Comparison of ENCODE assay signal across 8 cellular contexts in the genomic region with DNA sequence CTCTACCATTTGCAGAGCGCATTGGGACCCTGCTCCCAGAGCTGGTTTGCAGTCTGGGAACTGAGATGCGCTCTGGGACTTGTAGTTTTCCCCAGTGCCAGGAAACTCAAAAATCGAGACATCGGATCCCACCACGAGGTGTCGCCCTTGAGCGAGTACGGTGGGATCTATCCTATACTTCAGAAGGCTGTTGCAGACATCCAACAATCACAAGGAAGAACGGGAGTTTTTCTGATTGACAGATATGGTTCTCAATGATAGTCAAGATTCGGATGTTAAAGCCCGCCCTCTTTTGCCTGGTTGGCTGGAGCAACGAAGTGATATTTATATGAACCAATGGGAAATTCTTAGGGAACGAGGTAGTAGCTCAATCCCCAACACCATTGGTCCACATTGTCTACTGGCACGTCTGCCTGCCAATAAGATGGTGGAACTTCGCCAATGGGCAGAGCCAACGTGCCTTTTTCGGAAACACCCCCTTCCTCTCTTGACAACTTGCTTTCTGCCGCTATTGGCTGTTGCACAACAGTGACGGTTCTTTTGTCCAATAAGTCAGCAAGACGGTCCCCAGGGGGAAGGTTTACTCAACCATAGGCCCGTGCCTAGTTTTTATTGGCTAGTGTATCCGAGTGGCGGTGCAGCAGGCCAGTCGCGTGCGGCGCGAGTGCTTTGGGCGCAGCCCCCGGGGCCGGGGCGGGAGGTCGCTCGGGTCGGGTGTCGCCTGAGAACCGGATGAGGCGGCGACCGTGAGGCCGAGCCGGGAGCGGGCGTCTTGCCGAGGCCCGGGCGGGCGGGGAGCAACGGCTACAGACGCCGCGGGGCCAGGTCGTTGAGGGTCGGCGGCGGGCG. TPM values are rescaled to one million over a fixed set of nuclear protein-coding genes. Genes with fewer than 3 reads are reported as not detected.
DNase-seq lines count a peak whose midpoint lies in the region; ATAC-seq, FAIRE-seq and TF ChIP-seq lines count a peak whose summit lies in the region.

A gene (plus strand): TSS at position 724 of the 849 bp plus-strand sequence. CDS start 164 bp downstream, outside the sequence.

- peak; percentile 99 for FAIRE-seq in GM19239 (lab: Jason Lieb, UNC)

- H3K4me1 Mint-ChIP-seq in activated CD4-positive, alpha-beta T cell treated with anti-CD3 and anti-CD28 coated beads, Interleukin-2, amount 10 ng/mL, durations not matched to agents 24 days and 14 days: peaks cover 22% of the 10 kb centered on the region

- H3K9me3 Mint-ChIP-seq in activated CD4-positive, alpha-beta T cell treated with anti-CD3 and anti-CD28 coated beads, Interleukin-2, amount 10 ng/mL, durations not matched to agents 24 days and 14 days: no peaks in the 10 kb centered on the region

- peak; percentile 80 for ATAC-seq in HG03460 (IDR thresholded peaks at IDR 0.05; ENCODE audit: unreplicated experiment)
- ATAC-seq in left colon: peak; percentile 67

- no peaks in the 10 kb centered on the region for H3K27me3 Mint-ChIP-seq in activated CD4-positive, alpha-beta T cell treated with anti-CD3 and anti-CD28 coated beads, Interleukin-2, amount 10 ng/mL, durations not matched to agents 24 days and 14 days

- POLR2A ChIA-PET in BJ (lab: Charles Lee): interaction anchor here (0.5 to 0.6 kb wide), 2 partner anchors 111 to 118 kb away, joined by 3 read pairs; a partner anchor contains a TSS

- peak within 1 kb of the TSS; percentile 68 to 94 for H3K27ac ChIP-seq in coronary artery

- H3K27ac Mint-ChIP-seq in activated CD4-positive, alpha-beta T cell treated with anti-CD3 and anti-CD28 coated beads, Interleukin-2, amount 10 ng/mL, durations not matched to agents 24 days and 14 days: peak within 1 kb of the TSS; percentile 83

- no peaks in the 10 kb centered on the region for H3K27me3 ChIP-seq in BJ (ENCODE audit: control insufficient read depth, insufficient read depth, low read length)

- TF ChIP-seq CTCF in BJ (IDR thresholded peaks at IDR 0.05; ENCODE audit: insufficient read depth, low read depth, low read length) (peak; percentile 80), coronary artery (IDR thresholded peaks at IDR 0.05) (peak; percentile 50)

- CTCF ChIA-PET in BJ (lab: Yijun Ruan, JAX): interaction anchor here (0.6 to 7.2 kb wide), 42 partner anchors 9 to 349 kb away, joined by 3 to 121 read pairs (median 4); a partner anchor contains a TSS

- peaks cover 6% of the 10 kb centered on the region for H3K36me3 ChIP-seq in BJ (ENCODE audit: control insufficient read depth, insufficient read depth, low read length)

- H3K4me3 ChIP-seq in BJ (ENCODE audit: low read depth, low read length) (peak within 1 kb of the TSS; percentile 53), coronary artery (peak within 1 kb of the TSS; percentile 90)

- peaks cover 18% of the 10 kb centered on the region for H3K36me3 Mint-ChIP-seq in activated CD4-positive, alpha-beta T cell treated with anti-CD3 and anti-CD28 coated beads, Interleukin-2, amount 10 ng/mL, durations not matched to agents 24 days and 14 days (ENCODE audit: low read depth)

- peak within 1 kb of the TSS; percentile 99 for H3K4me3 Mint-ChIP-seq in activated CD4-positive, alpha-beta T cell treated with anti-CD3 and anti-CD28 coated beads, Interleukin-2, amount 10 ng/mL, durations not matched to agents 24 days and 14 days

- intact Hi-C loops in activated CD4-positive, alpha-beta T cell treated with anti-CD3 and anti-CD28 coated beads, Interleukin-2, amount 10 ng/mL, durations not matched to agents 24 days and 14 days (cut with micrococcal nuclease): loop anchor here (1.0 kb wide), 5 partner anchors 14 to 147 kb away; a partner anchor contains a TSS
- intact Hi-C loops in left colon (cut with DNase I, micrococcal nuclease): no loop called here

- peak; percentile 100 for DNase-seq in BJ (ENCODE audit: low read depth)
- peak; percentile 86 for DNase-seq in GM19239 (ENCODE audit: insufficient read length, low spot score)
- DNase-seq in NCI-H526 (lab: John Stamatoyannopoulos, UW): peak; percentile 100
- peak; percentile 100 for DNase-seq in activated CD4-positive, alpha-beta T cell treated with anti-CD3 and anti-CD28 coated beads, Interleukin-2, amount 10 ng/mL, durations not matched to agents 24 days and 14 days
- peak; percentile 99 for DNase-seq in coronary artery (ENCODE audit: low spot score)
- DNase-seq in left colon: peak; percentile 98 to 99
- DNase-seq in stimulated activated CD4-positive, alpha-beta T cell treated with anti-CD3 and anti-CD28 coated beads, Interleukin-2, amount 100 ng/mL, for 24 hours: peak; percentile 98

RNA-seq across cellular contexts. Expression of the gene that starts here (rescaled TPM):
- polyA plus RNA-seq in BJ (2011; rRNA removed): 43.5 and 64.2 TPM in 2 replicates
- polyA minus RNA-seq in BJ (2011; rRNA and poly(A)+ RNA removed): 110 and 151 TPM in 2 replicates
- 198 and 211 TPM in 2 replicates for total RNA-seq in activated CD4-positive, alpha-beta T cell treated with anti-CD3 and anti-CD28 coated beads, Interleukin-2, amount 10 ng/mL, durations not matched to agents 24 days and 14 days
- total RNA-seq in left colon: 100 to 1,000 TPM; 446 to 618 TPM

Comparison
In these comparisons a context has a peak if more than half of its experiments do, and no peak if none do; other contexts are left out.
1. Peak in every context shown above with its lines: DNase-seq, ATAC-seq, H3K4me3 ChIP-seq and H3K27ac ChIP-seq.